ENCODE assay signal across 8 cellular contexts in genomic region chr15:101091080-101092017, GRCh38.
DNase-seq lines count a peak whose midpoint lies in the region; ATAC-seq, FAIRE-seq and TF ChIP-seq lines count a peak whose summit lies in the region.

No MANE protein-coding gene starts in this region.

- H2BK120ac ChIP-seq in H1 (replicated peaks; ENCODE audit: low read depth, low read length) = no peak overlapping the region

- H3K79me2 ChIP-seq in H1 (ENCODE audit: control insufficient read depth in 1 of 2, insufficient read depth in 2 of 2, low read length in 2 of 2) = no peaks in the 10 kb centered on the region

- TF ChIP-seq RAD21 in H1 (IDR thresholded peaks at IDR 0.05 in 1 of 2, conservative IDR thresholded peaks at IDR 0.05 in 1 of 2; ENCODE audit: low read depth in 2 of 2, low read length in 2 of 2) = no peak

- no peak for FAIRE-seq in H1 (lab: Jason Lieb, UNC)

- no peak overlapping the region for H3K23ac ChIP-seq in H1 (ENCODE audit: insufficient read length)

- no peaks in the 10 kb centered on the region for H3K79me1 ChIP-seq in H1 (ENCODE audit: low read depth, low read length)

- H2BK5ac ChIP-seq in H1 (ENCODE audit: low read depth, low read length) = peak overlapping the region; percentile 0; the same call in 1 of the 2 replicates

- H3K4me1 ChIP-seq in H1 (replicated peaks in 1 of 4; ENCODE audit: control insufficient read depth in 3 of 4, insufficient read depth in 4 of 4, low read length in 3 of 4) = peaks cover 0 to 1% (median 0%) of the 10 kb centered on the region in 4 experiments; a peak in 3 of 7 replicates
- H3K4me1 ChIP-seq in subcutaneous abdominal adipose tissue (ENCODE audit: control insufficient read depth in 5 of 5, insufficient read depth in 5 of 5, low read length in 5 of 5) = peaks cover 3 to 44% (median 20%) of the 10 kb centered on the region in 5 donors

- no peak for TF ChIP-seq POLR2A in H1 (IDR thresholded peaks at IDR 0.05; ENCODE audit: control extremely low read depth in 1 of 2, low read depth in 2 of 2, low read length in 2 of 2)

- 0 out of 2 replicates have a peak overlapping the region, but pooled peaks have one; percentile 86 for H2BK20ac ChIP-seq in H1 (ENCODE audit: low read length)

- H4K5ac ChIP-seq in H1 (ENCODE audit: insufficient read length, low read depth, low read length) = no peak overlapping the region

- H2BK12ac ChIP-seq in H1 (ENCODE audit: low read depth, low read length) = peak overlapping the region; percentile 80; the same call in 1 of the 2 replicates

- ATAC-seq in GM21825 (IDR thresholded peaks at IDR 0.05; ENCODE audit: unreplicated experiment) = no peak

- 0 out of 2 replicates have a peak overlapping the region, but pooled peaks have one; percentile 19 for H3K18ac ChIP-seq in H1 (ENCODE audit: extremely low read depth, low read length)

- peak overlapping the region; percentile 77 for H4K91ac ChIP-seq in H1 (replicated peaks; ENCODE audit: insufficient read length, low read length)

- H2AFZ ChIP-seq in H1 (ENCODE audit: low read length) = no peak overlapping the region

- DNase-seq in H1 (ENCODE audit: low read depth in 1 of 2, low spot score in 2 of 2) (no peak), lung microvascular endothelial cell (ENCODE audit: low read depth in 2 of 2) (peak; percentile 95 to 96), T-helper 9 cell (no peak), glomerular visceral epithelial cell (ENCODE audit: extremely low spot score) (no peak)
- DNase-seq in stimulated activated CD4-positive, alpha-beta T cell treated with anti-CD3 and anti-CD28 coated beads, Interleukin-4, amount 100 ng/mL, for 1 hour = no peak

- no peaks in the 10 kb centered on the region; the same call in 1 of the 2 replicates for H3K23me2 ChIP-seq in H1 (ENCODE audit: low read depth, low read length)

- CTCF ChIA-PET in H1 (lab: Charles Lee; ENCODE audit: partially characterized antibody) = interaction anchor here (0.7 to 11.1 kb wide), 24 partner anchors 9 to 179 kb away, joined by 3 to 72 read pairs (median 4); no protein-coding TSS in a partner anchor

- no peak overlapping the region for H3K56ac ChIP-seq in H1 (replicated peaks; ENCODE audit: insufficient read length, low read depth, low read length)

- no peak overlapping the region; the same call in 1 of the 2 replicates for H2AK5ac ChIP-seq in H1 (ENCODE audit: low read depth, low read length)

- H4K8ac ChIP-seq in H1 (ENCODE audit: extremely low read depth, insufficient read depth, low read length) = 0 out of 2 replicates have a peak overlapping the region, but pooled peaks have one; percentile 12

- no peaks in the 10 kb centered on the region for H3K9me3 ChIP-seq in KOPT-K1 (ENCODE audit: insufficient read depth, low read length, poor library complexity, severe bottlenecking)
- no peaks in the 10 kb centered on the region for H3K9me3 ChIP-seq in H1 (ENCODE audit: insufficient read depth in 2 of 2, low read depth in 1 of 2, low read length in 1 of 2)
- H3K9me3 ChIP-seq in subcutaneous abdominal adipose tissue (ENCODE audit: control insufficient read depth in 5 of 5, low read length in 5 of 5) = peaks cover 0 to 4% (median 0%) of the 10 kb centered on the region in 5 donors

- TF ChIP-seq CTCF in H1 (IDR thresholded peaks at IDR 0.05; ENCODE audit: control extremely low read depth in 1 of 3, insufficient read depth in 1 of 3, low read depth in 1 of 3, low read length in 3 of 3) = no peak

- POLR2A ChIA-PET in H1 (lab: Charles Lee; ENCODE audit: partially characterized antibody) = interaction anchor here (1.0 to 2.1 kb wide), 2 partner anchors 23 to 173 kb away, joined by 3 to 13 read pairs; no protein-coding TSS in a partner anchor

- H3K4me3 ChIP-seq in H1 (ENCODE audit: extremely low read depth in 1 of 4, insufficient read depth in 2 of 4, low read depth in 3 of 4, low read length in 4 of 4) = no peak overlapping the region
- peak overlapping the region in 1 of 5 donors; percentile 8 for H3K4me3 ChIP-seq in subcutaneous abdominal adipose tissue (ENCODE audit: low read depth in 1 of 5, low read length in 5 of 5)

- H3K36me3 ChIP-seq in KOPT-K1 (ENCODE audit: insufficient read depth, low read length) (no peaks in the 10 kb centered on the region), H1 (ENCODE audit: control insufficient read depth in 2 of 4, insufficient read depth in 4 of 4, low read length in 3 of 4) (no peaks in the 10 kb centered on the region), subcutaneous abdominal adipose tissue (ENCODE audit: control insufficient read depth in 5 of 5, insufficient read depth in 5 of 5, low read length in 5 of 5) (no peaks in the 10 kb centered on the region)

- H3K9ac ChIP-seq in H1 (replicated peaks in 1 of 4; ENCODE audit: extremely low read depth in 1 of 4, low read depth in 3 of 4, low read length in 3 of 4) (no peak overlapping the region), subcutaneous abdominal adipose tissue (ENCODE audit: low read length in 5 of 5) (no peak overlapping the region)

- 89% methylated on average over 20 of the region's 20 CpGs; no CpG with 5 or more reads in 1 of the 2 experiments for WGBS in H1 (ENCODE audit: extremely low coverage in 1 of 2, insufficient coverage in 1 of 2, insufficient read length in 1 of 2, insufficient replicate concordance in 2 of 2, low coverage in 1 of 2, low lambda C conversion rate in 2 of 2, missing lambda C conversion rate in 1 of 2), 2 experiments

- peak overlapping the region; percentile 40; the same call in 1 of the 2 replicates for H2BK15ac ChIP-seq in H1 (ENCODE audit: low read length)

- H3K27ac ChIP-seq in KOPT-K1 (ENCODE audit: low read depth, low read length, poor library complexity, severe bottlenecking) (peak overlapping the region; percentile 38), H1 (ENCODE audit: low read depth, low read length) (no peak overlapping the region), subcutaneous abdominal adipose tissue (ENCODE audit: low read depth, low read length) (peak overlapping the region; percentile 12)

- TF ChIP-seq EP300 in H1 (IDR thresholded peaks at IDR 0.05; ENCODE audit: borderline replicate concordance in 1 of 2, low read depth in 2 of 2, low read length in 2 of 2) = no peak

- no peak overlapping the region for H3K14ac ChIP-seq in H1 (ENCODE audit: insufficient read length)

- peak overlapping the region; percentile 94 for H3K4ac ChIP-seq in H1 (replicated peaks; ENCODE audit: insufficient read length, low read depth, low read length)

- no peak overlapping the region for H3K4me2 ChIP-seq in H1 (ENCODE audit: insufficient read depth in 1 of 2, low read depth in 2 of 2, low read length in 2 of 2)

- H3K27me3 ChIP-seq in H1 (replicated peaks in 1 of 4; ENCODE audit: control insufficient read depth in 3 of 4, extremely low read depth in 1 of 4, insufficient read depth in 3 of 4, low read length in 3 of 4) (no peaks in the 10 kb centered on the region), subcutaneous abdominal adipose tissue (ENCODE audit: control insufficient read depth in 5 of 5, insufficient read depth in 4 of 5, low read length in 5 of 5) (peaks cover 0 to 2% (median 0%) of the 10 kb centered on the region in 5 donors)

- H4K20me1 ChIP-seq in H1 (replicated peaks in 1 of 2; ENCODE audit: control insufficient read depth in 1 of 2, insufficient read depth in 2 of 2, low read length in 2 of 2) = no peaks in the 10 kb centered on the region

TF ChIP-seq in H1, 55 proteins besides CTCF, POLR2A, EP300 and RAD21 (continues in another document):
- TF ChIP-seq NRF1 (IDR thresholded peaks at IDR 0.05; ENCODE audit: low read depth, low read length) (no peak), POLR2AphosphoS5 (IDR thresholded peaks at IDR 0.05; ENCODE audit: low read depth, low read length) (no peak), RXRA (IDR thresholded peaks at IDR 0.05; ENCODE audit: insufficient read depth, low read depth, low read length) (no peak), RFX5 (IDR thresholded peaks at IDR 0.05; ENCODE audit: borderline replicate concordance, low read depth, low read length) (no peak), BCL11A (IDR thresholded peaks at IDR 0.05; ENCODE audit: low read depth in 2 of 2, low read length in 2 of 2) (no peak), JUN (IDR thresholded peaks at IDR 0.05; ENCODE audit: low read depth, low read length) (no peak), KDM1A (IDR thresholded peaks at IDR 0.05; ENCODE audit: borderline replicate concordance, low read length) (no peak), EZH2 (IDR thresholded peaks at IDR 0.05; ENCODE audit: low read depth, low read length, severe bottlenecking) (no peak), SRF (IDR thresholded peaks at IDR 0.05; ENCODE audit: low read depth, low read length) (no peak), ATF3 (IDR thresholded peaks at IDR 0.05; ENCODE audit: insufficient read depth, low read depth, low read length) (no peak), KDM5A (IDR thresholded peaks at IDR 0.05; ENCODE audit: low read length) (no peak), SAP30 (IDR thresholded peaks at IDR 0.05; ENCODE audit: insufficient read depth, insufficient replicate concordance, low read length) (no peak), TCF12 (IDR thresholded peaks at IDR 0.05; ENCODE audit: low read depth, low read length) (no peak), MAX (IDR thresholded peaks at IDR 0.05) (no peak), USF2 (IDR thresholded peaks at IDR 0.05; ENCODE audit: low read length) (no peak)

Comparison
In these comparisons a context has a peak if more than half of its experiments do, and no peak if none do; other contexts are left out.
1. DNase-seq: peak in lung microvascular endothelial cell (2 of 2); none in H1 (0 of 2), T-helper 9 cell (single experiment), glomerular visceral epithelial cell (single experiment) and stimulated activated CD4-positive, alpha-beta T cell treated with anti-CD3 and anti-CD28 coated beads, Interleukin-4, amount 100 ng/mL, for 1 hour (single experiment).